1 cellular context compared by ENCODE assay signal in genomic region chr17:67520282-67520906, GRCh38.
TF ChIP-seq lines count a peak whose summit lies in the region.

No MANE protein-coding gene starts in this region.

TF ChIP-seq in HEK293, 187 proteins besides CTCF, POLR2A, EP300 and RAD21 (continued from another document):
- TF ChIP-seq PRDM4 (tag by site-specific recombination; IDR thresholded peaks at IDR 0.05) (peak; percentile 78), ZNF600 (tag by site-specific recombination; IDR thresholded peaks at IDR 0.05) (peak; percentile 7; the same call in 1 of the 2 replicates), GFI1B (tag by site-specific recombination; IDR thresholded peaks at IDR 0.05) (peak; percentile 84), ZEB2 (tag by site-specific recombination; IDR thresholded peaks at IDR 0.05) (peak; percentile 70; the same call in 1 of the 2 replicates), ZBTB17 (tag by site-specific recombination; IDR thresholded peaks at IDR 0.05) (peak; percentile 67), SP7 (tag by site-specific recombination; IDR thresholded peaks at IDR 0.05) (peak; percentile 68), ZNF24 (tag by site-specific recombination; IDR thresholded peaks at IDR 0.05) (0 out of 2 replicates have a peak, but pooled peaks have one; percentile 41), TRIM28 (IDR thresholded peaks at IDR 0.05; ENCODE audit: borderline replicate concordance, low read length) (no peak), ZNF843 (tag by site-specific recombination; IDR thresholded peaks at IDR 0.05) (peak; percentile 93), ATF2 (tag by site-specific recombination; IDR thresholded peaks at IDR 0.05; ENCODE audit: low read depth) (no peak), ZNF112 (tag by site-specific recombination; IDR thresholded peaks at IDR 0.05) (no peak)
